In the genomic region with DNA sequence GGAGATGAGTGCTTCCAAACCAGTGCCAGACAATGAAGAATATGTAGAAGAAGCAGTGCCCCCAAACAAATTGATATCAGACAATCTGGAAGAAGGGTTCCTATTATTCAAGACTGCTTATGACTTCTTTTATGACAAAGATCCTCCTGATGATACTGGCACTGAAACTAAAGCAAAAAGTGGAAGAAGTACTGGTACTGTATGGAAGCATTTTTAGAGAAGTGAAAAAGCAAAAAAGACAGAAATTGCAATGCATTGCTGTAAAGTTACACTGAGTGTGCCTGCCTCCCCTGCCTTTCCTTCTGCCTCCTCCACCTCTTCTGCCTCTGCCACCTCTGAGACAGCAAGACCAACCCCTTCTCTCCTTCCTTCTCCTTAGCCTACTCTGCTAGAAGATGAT, we compare ENCODE assay signal across 12 cellular contexts.
A peak's percentile ranks its signal among the peaks of the same experiment; 100 is the strongest.
DNase-seq lines count a peak whose midpoint lies in the region; ATAC-seq and TF ChIP-seq lines count a peak whose summit lies in the region.
"Had no signal": no experiment of that assay in that cellular context is flagged by ENCODE, and none has a peak within 500 bp of the region (broad histone marks: within the 10 kb centered on the region; RNA-seq: fewer than 3 reads in every experiment).

No MANE protein-coding gene starts in this region.

- no peak overlapping the region for H3K27ac ChIP-seq in right atrium auricular region
- H3K27ac ChIP-seq: breast epithelium had no signal

- ATAC-seq in Right ventricle myocardium inferior (peak; percentile 46), HG02678 (IDR thresholded peaks at IDR 0.05; ENCODE audit: unreplicated experiment) (peak; percentile 54), HG03565 (IDR thresholded peaks at IDR 0.05; ENCODE audit: unreplicated experiment) (peak; percentile 42), SK-N-SH treated with all-trans-retinoic acid at 6 μM for 48 hours (no peak), HG03139 (IDR thresholded peaks at IDR 0.05; ENCODE audit: unreplicated experiment) (no peak)
- ATAC-seq: stimulated activated naive CD8-positive, alpha-beta T cell treated with anti-CD3 and anti-CD28 coated beads, Interleukin-15, amount 100 ng/mL, for 72 hours had no signal

- H3K4me3 ChIP-seq in right atrium auricular region = no peak overlapping the region
- H3K4me3 ChIP-seq in MG63 = no peak overlapping the region
- H3K4me3 ChIP-seq: breast epithelium had no signal

- intact Hi-C loops in Right ventricle myocardium inferior (cut with DNase I) = no loop called here

- peaks cover 0 to 25% of the 10 kb centered on the region in 2 donors for H3K4me1 ChIP-seq in right atrium auricular region
- H3K4me1 ChIP-seq: breast epithelium had no signal

- H3K9me3 ChIP-seq in right atrium auricular region (peaks cover 0 to 4% of the 10 kb centered on the region in 2 donors), MG63 (no peaks in the 10 kb centered on the region)

- DNase-seq in Right ventricle myocardium inferior (ENCODE audit: missing footprints) = no peak
- DNase-seq in right atrium auricular region (ENCODE audit: low spot score) = no peak
- no peak for DNase-seq in MG63
- DNase-seq in activated naive CD4-positive, alpha-beta T cell treated with Interleukin-2 at 50 U/mL for 16 hours = no peak
- DNase-seq: NCI-H2171; posterior cingulate gyrus; stimulated activated naive CD8-positive, alpha-beta T cell treated with anti-CD3 and anti-CD28 coated beads, Interleukin-15, amount 100 ng/mL, for 72 hours had no signal

- H3K36me3 ChIP-seq in right atrium auricular region (peaks cover 8% of the 10 kb centered on the region), MG63 (no peaks in the 10 kb centered on the region)
- H3K36me3 ChIP-seq: breast epithelium had no signal

- no peaks in the 10 kb centered on the region for H3K27me3 ChIP-seq in right atrium auricular region
- no peaks in the 10 kb centered on the region for H3K27me3 ChIP-seq in MG63
- H3K27me3 ChIP-seq: breast epithelium had no signal

- no peak for TF ChIP-seq CTCF in right atrium auricular region (IDR thresholded peaks at IDR 0.05)

TF ChIP-seq in SK-N-SH treated with all-trans-retinoic acid at 6 μM for 48 hours, 23 proteins besides CTCF, POLR2A, EP300 and RAD21:
- TF ChIP-seq ZNF8 (CRISPR knock-in tag; IDR thresholded peaks at IDR 0.05) (no peak), PPARA (CRISPR knock-in tag; IDR thresholded peaks at IDR 0.05; ENCODE audit: borderline replicate concordance) (no peak), TOX (CRISPR knock-in tag; IDR thresholded peaks at IDR 0.05; ENCODE audit: borderline replicate concordance) (no peak), BACH2 (CRISPR knock-in tag; IDR thresholded peaks at IDR 0.05; ENCODE audit: borderline replicate concordance) (no peak), GLIS3 (CRISPR knock-in tag; IDR thresholded peaks at IDR 0.05) (no peak), ZFP3 (CRISPR knock-in tag; IDR thresholded peaks at IDR 0.05) (no peak), ESRRG (CRISPR knock-in tag; IDR thresholded peaks at IDR 0.05) (no peak), ISL1 (CRISPR knock-in tag; IDR thresholded peaks at IDR 0.05) (no peak), ARNTL (CRISPR knock-in tag; IDR thresholded peaks at IDR 0.05; ENCODE audit: borderline replicate concordance, low read depth) (no peak), CSDC2 (CRISPR knock-in tag; IDR thresholded peaks at IDR 0.05) (no peak), TCF4 (CRISPR knock-in tag; IDR thresholded peaks at IDR 0.05; ENCODE audit: borderline replicate concordance) (no peak), ZNF70 (CRISPR knock-in tag; IDR thresholded peaks at IDR 0.05) (no peak)
- TF ChIP-seq, protein P1, sequence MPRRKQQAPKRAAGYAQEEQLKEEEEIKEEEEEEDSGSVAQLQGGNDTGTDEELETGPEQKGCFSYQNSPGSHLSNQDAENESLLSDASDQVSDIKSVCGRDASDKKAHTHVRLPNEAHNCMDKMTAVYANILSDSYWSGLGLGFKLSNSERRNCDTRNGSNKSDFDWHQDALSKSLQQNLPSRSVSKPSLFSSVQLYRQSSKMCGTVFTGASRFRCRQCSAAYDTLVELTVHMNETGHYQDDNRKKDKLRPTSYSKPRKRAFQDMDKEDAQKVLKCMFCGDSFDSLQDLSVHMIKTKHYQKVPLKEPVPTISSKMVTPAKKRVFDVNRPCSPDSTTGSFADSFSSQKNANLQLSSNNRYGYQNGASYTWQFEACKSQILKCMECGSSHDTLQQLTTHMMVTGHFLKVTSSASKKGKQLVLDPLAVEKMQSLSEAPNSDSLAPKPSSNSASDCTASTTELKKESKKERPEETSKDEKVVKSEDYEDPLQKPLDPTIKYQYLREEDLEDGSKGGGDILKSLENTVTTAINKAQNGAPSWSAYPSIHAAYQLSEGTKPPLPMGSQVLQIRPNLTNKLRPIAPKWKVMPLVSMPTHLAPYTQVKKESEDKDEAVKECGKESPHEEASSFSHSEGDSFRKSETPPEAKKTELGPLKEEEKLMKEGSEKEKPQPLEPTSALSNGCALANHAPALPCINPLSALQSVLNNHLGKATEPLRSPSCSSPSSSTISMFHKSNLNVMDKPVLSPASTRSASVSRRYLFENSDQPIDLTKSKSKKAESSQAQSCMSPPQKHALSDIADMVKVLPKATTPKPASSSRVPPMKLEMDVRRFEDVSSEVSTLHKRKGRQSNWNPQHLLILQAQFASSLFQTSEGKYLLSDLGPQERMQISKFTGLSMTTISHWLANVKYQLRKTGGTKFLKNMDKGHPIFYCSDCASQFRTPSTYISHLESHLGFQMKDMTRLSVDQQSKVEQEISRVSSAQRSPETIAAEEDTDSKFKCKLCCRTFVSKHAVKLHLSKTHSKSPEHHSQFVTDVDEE (CRISPR knock-in tag; IDR thresholded peaks at IDR 0.05) = no peak
- TF ChIP-seq, protein P2, sequence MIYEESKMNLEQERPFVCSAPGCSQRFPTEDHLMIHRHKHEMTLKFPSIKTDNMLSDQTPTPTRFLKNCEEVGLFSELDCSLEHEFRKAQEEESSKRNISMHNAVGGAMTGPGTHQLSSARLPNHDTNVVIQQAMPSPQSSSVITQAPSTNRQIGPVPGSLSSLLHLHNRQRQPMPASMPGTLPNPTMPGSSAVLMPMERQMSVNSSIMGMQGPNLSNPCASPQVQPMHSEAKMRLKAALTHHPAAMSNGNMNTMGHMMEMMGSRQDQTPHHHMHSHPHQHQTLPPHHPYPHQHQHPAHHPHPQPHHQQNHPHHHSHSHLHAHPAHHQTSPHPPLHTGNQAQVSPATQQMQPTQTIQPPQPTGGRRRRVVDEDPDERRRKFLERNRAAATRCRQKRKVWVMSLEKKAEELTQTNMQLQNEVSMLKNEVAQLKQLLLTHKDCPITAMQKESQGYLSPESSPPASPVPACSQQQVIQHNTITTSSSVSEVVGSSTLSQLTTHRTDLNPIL (CRISPR knock-in tag; IDR thresholded peaks at IDR 0.05; ENCODE audit: low read depth) = no peak
- TF ChIP-seq, protein P3, sequence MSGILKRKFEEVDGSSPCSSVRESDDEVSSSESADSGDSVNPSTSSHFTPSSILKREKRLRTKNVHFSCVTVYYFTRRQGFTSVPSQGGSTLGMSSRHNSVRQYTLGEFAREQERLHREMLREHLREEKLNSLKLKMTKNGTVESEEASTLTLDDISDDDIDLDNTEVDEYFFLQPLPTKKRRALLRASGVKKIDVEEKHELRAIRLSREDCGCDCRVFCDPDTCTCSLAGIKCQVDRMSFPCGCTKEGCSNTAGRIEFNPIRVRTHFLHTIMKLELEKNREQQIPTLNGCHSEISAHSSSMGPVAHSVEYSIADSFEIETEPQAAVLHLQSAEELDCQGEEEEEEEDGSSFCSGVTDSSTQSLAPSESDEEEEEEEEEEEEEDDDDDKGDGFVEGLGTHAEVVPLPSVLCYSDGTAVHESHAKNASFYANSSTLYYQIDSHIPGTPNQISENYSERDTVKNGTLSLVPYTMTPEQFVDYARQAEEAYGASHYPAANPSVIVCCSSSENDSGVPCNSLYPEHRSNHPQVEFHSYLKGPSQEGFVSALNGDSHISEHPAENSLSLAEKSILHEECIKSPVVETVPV (CRISPR knock-in tag; IDR thresholded peaks at IDR 0.05) = no peak
- TF ChIP-seq, protein P4, sequence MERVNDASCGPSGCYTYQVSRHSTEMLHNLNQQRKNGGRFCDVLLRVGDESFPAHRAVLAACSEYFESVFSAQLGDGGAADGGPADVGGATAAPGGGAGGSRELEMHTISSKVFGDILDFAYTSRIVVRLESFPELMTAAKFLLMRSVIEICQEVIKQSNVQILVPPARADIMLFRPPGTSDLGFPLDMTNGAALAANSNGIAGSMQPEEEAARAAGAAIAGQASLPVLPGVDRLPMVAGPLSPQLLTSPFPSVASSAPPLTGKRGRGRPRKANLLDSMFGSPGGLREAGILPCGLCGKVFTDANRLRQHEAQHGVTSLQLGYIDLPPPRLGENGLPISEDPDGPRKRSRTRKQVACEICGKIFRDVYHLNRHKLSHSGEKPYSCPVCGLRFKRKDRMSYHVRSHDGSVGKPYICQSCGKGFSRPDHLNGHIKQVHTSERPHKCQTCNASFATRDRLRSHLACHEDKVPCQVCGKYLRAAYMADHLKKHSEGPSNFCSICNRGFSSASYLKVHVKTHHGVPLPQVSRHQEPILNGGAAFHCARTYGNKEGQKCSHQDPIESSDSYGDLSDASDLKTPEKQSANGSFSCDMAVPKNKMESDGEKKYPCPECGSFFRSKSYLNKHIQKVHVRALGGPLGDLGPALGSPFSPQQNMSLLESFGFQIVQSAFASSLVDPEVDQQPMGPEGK (CRISPR knock-in tag; IDR thresholded peaks at IDR 0.05; ENCODE audit: borderline replicate concordance) = no peak

Comparison
In these comparisons a context has a peak if more than half of its experiments do, and no peak if none do; other contexts are left out.
1. ATAC-seq: peak in Right ventricle myocardium inferior (single experiment), HG02678 (single experiment) and HG03565 (single experiment); none in SK-N-SH treated with all-trans-retinoic acid at 6 μM for 48 hours (single experiment) and HG03139 (single experiment).